Comparison of ENCODE assay signal across 8 cellular contexts in the genomic region with DNA sequence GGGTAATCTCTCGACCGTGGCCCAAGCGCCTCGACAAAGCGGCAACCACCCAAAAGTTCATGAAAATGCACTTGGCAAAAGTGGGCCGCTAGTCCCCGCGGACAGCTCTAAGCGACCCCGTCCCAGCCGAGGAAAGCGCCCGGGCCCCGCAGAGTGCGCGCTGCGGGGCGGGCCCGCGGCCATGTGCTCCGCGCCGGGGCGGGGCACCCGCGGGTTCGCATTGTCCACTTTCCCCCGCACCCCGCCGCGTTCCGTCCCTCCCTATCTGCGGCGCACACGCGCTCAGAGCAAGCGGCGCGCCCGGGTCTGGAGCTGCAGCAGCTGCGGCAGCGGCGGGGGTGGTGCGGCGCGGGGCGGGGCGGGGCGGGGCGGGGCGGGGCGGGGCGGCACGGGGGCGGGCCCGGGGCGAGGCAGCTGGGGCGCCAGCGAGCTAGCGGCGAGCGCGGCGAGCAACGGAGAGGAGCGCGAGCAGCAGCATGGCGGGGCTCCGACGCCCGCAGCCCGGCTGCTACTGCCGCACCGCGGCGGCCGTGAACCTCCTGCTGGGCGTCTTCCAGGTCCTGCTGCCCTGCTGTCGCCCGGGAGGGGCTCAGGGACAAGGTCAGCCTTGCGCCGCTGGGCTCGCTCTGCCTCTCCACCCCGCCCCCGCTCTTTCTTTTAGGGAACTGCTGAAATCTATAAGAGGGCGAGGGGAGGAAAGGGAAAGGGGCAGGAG. TPM values are rescaled to one million over a fixed set of nuclear protein-coding genes. Genes with fewer than 3 reads are reported as not detected.
DNase-seq lines count a peak whose midpoint lies in the region; ATAC-seq and TF ChIP-seq lines count a peak whose summit lies in the region.

A gene with protein sequence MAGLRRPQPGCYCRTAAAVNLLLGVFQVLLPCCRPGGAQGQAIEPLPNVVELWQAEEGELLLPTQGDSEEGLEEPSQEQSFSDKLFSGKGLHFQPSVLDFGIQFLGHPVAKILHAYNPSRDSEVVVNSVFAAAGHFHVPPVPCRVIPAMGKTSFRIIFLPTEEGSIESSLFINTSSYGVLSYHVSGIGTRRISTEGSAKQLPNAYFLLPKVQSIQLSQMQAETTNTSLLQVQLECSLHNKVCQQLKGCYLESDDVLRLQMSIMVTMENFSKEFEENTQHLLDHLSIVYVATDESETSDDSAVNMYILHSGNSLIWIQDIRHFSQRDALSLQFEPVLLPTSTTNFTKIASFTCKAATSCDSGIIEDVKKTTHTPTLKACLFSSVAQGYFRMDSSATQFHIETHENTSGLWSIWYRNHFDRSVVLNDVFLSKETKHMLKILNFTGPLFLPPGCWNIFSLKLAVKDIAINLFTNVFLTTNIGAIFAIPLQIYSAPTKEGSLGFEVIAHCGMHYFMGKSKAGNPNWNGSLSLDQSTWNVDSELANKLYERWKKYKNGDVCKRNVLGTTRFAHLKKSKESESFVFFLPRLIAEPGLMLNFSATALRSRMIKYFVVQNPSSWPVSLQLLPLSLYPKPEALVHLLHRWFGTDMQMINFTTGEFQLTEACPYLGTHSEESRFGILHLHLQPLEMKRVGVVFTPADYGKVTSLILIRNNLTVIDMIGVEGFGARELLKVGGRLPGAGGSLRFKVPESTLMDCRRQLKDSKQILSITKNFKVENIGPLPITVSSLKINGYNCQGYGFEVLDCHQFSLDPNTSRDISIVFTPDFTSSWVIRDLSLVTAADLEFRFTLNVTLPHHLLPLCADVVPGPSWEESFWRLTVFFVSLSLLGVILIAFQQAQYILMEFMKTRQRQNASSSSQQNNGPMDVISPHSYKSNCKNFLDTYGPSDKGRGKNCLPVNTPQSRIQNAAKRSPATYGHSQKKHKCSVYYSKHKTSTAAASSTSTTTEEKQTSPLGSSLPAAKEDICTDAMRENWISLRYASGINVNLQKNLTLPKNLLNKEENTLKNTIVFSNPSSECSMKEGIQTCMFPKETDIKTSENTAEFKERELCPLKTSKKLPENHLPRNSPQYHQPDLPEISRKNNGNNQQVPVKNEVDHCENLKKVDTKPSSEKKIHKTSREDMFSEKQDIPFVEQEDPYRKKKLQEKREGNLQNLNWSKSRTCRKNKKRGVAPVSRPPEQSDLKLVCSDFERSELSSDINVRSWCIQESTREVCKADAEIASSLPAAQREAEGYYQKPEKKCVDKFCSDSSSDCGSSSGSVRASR (N-terminal part only) (plus strand): TSS at position 439 of the 715 bp plus-strand sequence. CDS start 38 bp downstream, at position 477.

- BruUV-seq in Calu3 (replicated peaks; lab: Mats Ljungman, UMichigan), result no TSS peak

- no peaks in the 10 kb centered on the region for H3K27me3 Mint-ChIP-seq in Calu3 (ENCODE audit: unreplicated experiment)

- peak within 1 kb of the TSS; percentile 82 for H3K4me3 Mint-ChIP-seq in Calu3 (ENCODE audit: low read depth, unreplicated experiment)

- no peaks in the 10 kb centered on the region for H3K27me3 ChIP-seq in neural cell (ENCODE audit: insufficient read depth, low read depth, low read length)
- no peaks in the 10 kb centered on the region for H3K27me3 ChIP-seq in thoracic aorta (replicated peaks; ENCODE audit: insufficient read depth)

- H3K9me3 ChIP-seq in neural cell (ENCODE audit: low read length), result no peaks in the 10 kb centered on the region
- no peaks in the 10 kb centered on the region for H3K9me3 ChIP-seq in thoracic aorta

- peak within 1 kb of the TSS; percentile 62 for H3K27ac Mint-ChIP-seq in Calu3 (ENCODE audit: unreplicated experiment)

- CTCF ChIA-PET in Calu3 (lab: Charles Lee), result interaction anchor here (1.3 to 1.7 kb wide), 3 partner anchors 18 to 108 kb away, joined by 4 to 8 read pairs (median 8); no protein-coding TSS in a partner anchor

- H3K36me3 ChIP-seq in neural cell (ENCODE audit: insufficient read depth, low read length) (no peaks in the 10 kb centered on the region), thoracic aorta (no peaks in the 10 kb centered on the region)

- no peaks in the 10 kb centered on the region for H3K9me3 Mint-ChIP-seq in Calu3 (ENCODE audit: low read depth, unreplicated experiment)

- H3F3A ChIP-seq in neural cell (ENCODE audit: insufficient read depth, low read length, poor library complexity, severe bottlenecking), result no peaks in the 10 kb centered on the region

- TF ChIP-seq CTCF in Calu3 (IDR thresholded peaks at IDR 0.05; ENCODE audit: unreplicated experiment) (no peak), fibroblast of villous mesenchyme (IDR thresholded peaks at IDR 0.05; ENCODE audit: insufficient read depth, low read depth, low read length) (peak; percentile 12), neural cell (IDR thresholded peaks at IDR 0.05; ENCODE audit: poor library complexity, severe bottlenecking) (peak; percentile 47), thoracic aorta (IDR thresholded peaks at IDR 0.05) (no peak)

- peak within 1 kb of the TSS; percentile 78 for H2AFZ ChIP-seq in neural cell (ENCODE audit: low read depth, low read length)

- intact Hi-C loops in Calu3 (cut with micrococcal nuclease; ENCODE audit: unreplicated experiment), result loop anchor here (10.0 kb wide), 1 partner anchor 109 kb away; no protein-coding TSS in a partner anchor

- peaks cover 45% of the 10 kb centered on the region for H3K79me2 ChIP-seq in neural cell (replicated peaks; ENCODE audit: insufficient read depth, low read length)

- peak within 1 kb of the TSS; percentile 94 for H3K4me3 ChIP-seq in fibroblast of villous mesenchyme (ENCODE audit: low read depth, low read length)
- peak within 1 kb of the TSS; percentile 97 for H3K4me3 ChIP-seq in neural cell (ENCODE audit: low read length)
- peak within 1 kb of the TSS; percentile 96 for H3K4me3 ChIP-seq in thoracic aorta

- H3K4me2 ChIP-seq in neural cell (ENCODE audit: low read length), result peak within 1 kb of the TSS; percentile 92

- peaks cover 16% of the 10 kb centered on the region for H3K36me3 Mint-ChIP-seq in Calu3 (ENCODE audit: insufficient read depth, unreplicated experiment)

- no peaks in the 10 kb centered on the region for H3K9me2 ChIP-seq in neural cell (ENCODE audit: insufficient read depth, low read length)

- TF ChIP-seq EP300 in neural cell (conservative IDR thresholded peaks at IDR 0.05; ENCODE audit: poor library complexity, severe bottlenecking), result no peak

- ATAC-seq in GM21447 (IDR thresholded peaks at IDR 0.05; ENCODE audit: unreplicated experiment) (peak; percentile 34), thoracic aorta (ENCODE audit: insufficient number of reproducible peaks, low FRiP score, low read depth) (peak; percentile 71)

- DNase-seq in Calu3 (peak; percentile 50), HuH-7 (ENCODE audit: low spot score) (peak; percentile 65), RPMI7951 (ENCODE audit: low read depth) (peak; percentile 66), fibroblast of villous mesenchyme (ENCODE audit: low read depth) (peak; percentile 65), thoracic aorta (ENCODE audit: low spot score) (no peak)
- peak; percentile 57 for DNase-seq in activated T-helper 9 cell treated with anti-CD3 and anti-CD28 coated beads, Interleukin-2, amount 50 U/mL, for 16 hours (ENCODE audit: low read depth)

- TF ChIP-seq RAD21 in neural cell (conservative IDR thresholded peaks at IDR 0.05), result peak; percentile 15

- peak within 1 kb of the TSS; percentile 69 for H3K27ac ChIP-seq in neural cell (ENCODE audit: low read length)
- H3K27ac ChIP-seq in thoracic aorta, result peak within 1 kb of the TSS; percentile 74 to 78

- H3K4me1 Mint-ChIP-seq in Calu3 (ENCODE audit: low read depth, unreplicated experiment), result peaks cover 4% of the 10 kb centered on the region

- peaks cover 21 to 42% of the 10 kb centered on the region in 2 donors for H3K4me1 ChIP-seq in thoracic aorta (ENCODE audit: control insufficient read depth in 1 of 2, low read depth in 2 of 2)

- H4K20me1 ChIP-seq in neural cell (ENCODE audit: insufficient read depth), result no peaks in the 10 kb centered on the region

- H3K9ac ChIP-seq in neural cell (ENCODE audit: low read length), result peak within 1 kb of the TSS; percentile 84

TF ChIP-seq in neural cell, 6 proteins besides CTCF, POLR2A, EP300 and RAD21:
- TF ChIP-seq POLR2AphosphoS5 (IDR thresholded peaks at IDR 0.05), result peak; percentile 76
- TF ChIP-seq MXI1 (conservative IDR thresholded peaks at IDR 0.05; ENCODE audit: poor library complexity, severe bottlenecking), result peak; percentile 83
- TF ChIP-seq EZH2 (IDR thresholded peaks at IDR 0.05; ENCODE audit: borderline replicate concordance, insufficient read depth, low read length, poor library complexity, severe bottlenecking), result no peak
- TF ChIP-seq, protein P1, sequence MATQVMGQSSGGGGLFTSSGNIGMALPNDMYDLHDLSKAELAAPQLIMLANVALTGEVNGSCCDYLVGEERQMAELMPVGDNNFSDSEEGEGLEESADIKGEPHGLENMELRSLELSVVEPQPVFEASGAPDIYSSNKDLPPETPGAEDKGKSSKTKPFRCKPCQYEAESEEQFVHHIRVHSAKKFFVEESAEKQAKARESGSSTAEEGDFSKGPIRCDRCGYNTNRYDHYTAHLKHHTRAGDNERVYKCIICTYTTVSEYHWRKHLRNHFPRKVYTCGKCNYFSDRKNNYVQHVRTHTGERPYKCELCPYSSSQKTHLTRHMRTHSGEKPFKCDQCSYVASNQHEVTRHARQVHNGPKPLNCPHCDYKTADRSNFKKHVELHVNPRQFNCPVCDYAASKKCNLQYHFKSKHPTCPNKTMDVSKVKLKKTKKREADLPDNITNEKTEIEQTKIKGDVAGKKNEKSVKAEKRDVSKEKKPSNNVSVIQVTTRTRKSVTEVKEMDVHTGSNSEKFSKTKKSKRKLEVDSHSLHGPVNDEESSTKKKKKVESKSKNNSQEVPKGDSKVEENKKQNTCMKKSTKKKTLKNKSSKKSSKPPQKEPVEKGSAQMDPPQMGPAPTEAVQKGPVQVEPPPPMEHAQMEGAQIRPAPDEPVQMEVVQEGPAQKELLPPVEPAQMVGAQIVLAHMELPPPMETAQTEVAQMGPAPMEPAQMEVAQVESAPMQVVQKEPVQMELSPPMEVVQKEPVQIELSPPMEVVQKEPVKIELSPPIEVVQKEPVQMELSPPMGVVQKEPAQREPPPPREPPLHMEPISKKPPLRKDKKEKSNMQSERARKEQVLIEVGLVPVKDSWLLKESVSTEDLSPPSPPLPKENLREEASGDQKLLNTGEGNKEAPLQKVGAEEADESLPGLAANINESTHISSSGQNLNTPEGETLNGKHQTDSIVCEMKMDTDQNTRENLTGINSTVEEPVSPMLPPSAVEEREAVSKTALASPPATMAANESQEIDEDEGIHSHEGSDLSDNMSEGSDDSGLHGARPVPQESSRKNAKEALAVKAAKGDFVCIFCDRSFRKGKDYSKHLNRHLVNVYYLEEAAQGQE (IDR thresholded peaks at IDR 0.05; ENCODE audit: borderline replicate concordance), result peak; percentile 10
- no peak for TF ChIP-seq TAF1 (IDR thresholded peaks at IDR 0.05; ENCODE audit: low read depth)

RNA-seq across cellular contexts. Expression of the gene that starts here (rescaled TPM):
- total RNA-seq in Calu3 (2022) (8.8 and 9.4 TPM in 2 replicates), fibroblast of villous mesenchyme (4.7 and 5.2 TPM in 2 replicates), thoracic aorta (10 to 100 TPM; 22.2 to 25.6 TPM)
- total RNA-seq in RPMI7951 (2014; rRNA removed; shearing (Covaris generic)), result 10.8 and 11.7 TPM in 2 replicates
- polyA plus RNA-seq in neural cell, result 11.1 and 14.5 TPM in 2 replicates
- 59.6 and 63.5 TPM in 2 replicates for polyA minus RNA-seq in neural cell

Comparison
In these comparisons a context has a peak if more than half of its experiments do, and no peak if none do; other contexts are left out.
1. CTCF ChIP-seq: peak in fibroblast of villous mesenchyme (single experiment) and neural cell (single experiment); none in Calu3 (single experiment) and thoracic aorta (single experiment).
2. Peak in every context shown above with its lines, with median percentiles within 50 percentile points of each other: H3K4me3 ChIP-seq.